ENCODE assay signal across 1 cellular context in genomic region chr11:12016246-12016645, GRCh38.
TF ChIP-seq lines count a peak whose summit lies in the region.

No MANE protein-coding gene starts in this region.

TF ChIP-seq in H1, 55 proteins besides CTCF, POLR2A, EP300 and RAD21:
- TF ChIP-seq CREB1 (IDR thresholded peaks at IDR 0.05) (no peak), SP4 (IDR thresholded peaks at IDR 0.05; ENCODE audit: low read length) (no peak), YY1 (IDR thresholded peaks at IDR 0.05; ENCODE audit: low read depth, low read length) (no peak), BCL11A (IDR thresholded peaks at IDR 0.05; ENCODE audit: low read depth in 2 of 2, low read length in 2 of 2) (no peak), TAF7 (optimal IDR thresholded peaks at IDR 0.05; ENCODE audit: borderline replicate concordance, low read depth, low read length) (no peak), USF2 (IDR thresholded peaks at IDR 0.05; ENCODE audit: low read length) (no peak), SIN3A (conservative IDR thresholded peaks at IDR 0.05 in 1 of 2, IDR thresholded peaks at IDR 0.05 in 1 of 2; ENCODE audit: low read depth in 1 of 2, low read length in 2 of 2) (no peak), ASH2L (IDR thresholded peaks at IDR 0.05; ENCODE audit: low read length) (no peak), CTBP2 (IDR thresholded peaks at IDR 0.05; ENCODE audit: borderline replicate concordance, insufficient read depth, insufficient read length, low read length) (no peak), MAFK (IDR thresholded peaks at IDR 0.05; ENCODE audit: low read depth, low read length) (no peak), RXRA (IDR thresholded peaks at IDR 0.05; ENCODE audit: insufficient read depth, low read depth, low read length) (no peak), ATF2 (IDR thresholded peaks at IDR 0.05; ENCODE audit: low read length) (no peak), CHD7 (IDR thresholded peaks at IDR 0.05; ENCODE audit: insufficient replicate concordance, low read length) (no peak), POU5F1 (IDR thresholded peaks at IDR 0.05; ENCODE audit: low read depth, low read length) (no peak), NRF1 (IDR thresholded peaks at IDR 0.05; ENCODE audit: low read depth, low read length) (no peak), RFX5 (IDR thresholded peaks at IDR 0.05; ENCODE audit: borderline replicate concordance, low read depth, low read length) (no peak)
